ENCODE assay signal across 19 cellular contexts in genomic region chr6:161951139-161951538, GRCh38.
DNase-seq lines count a peak whose midpoint lies in the region; TF ChIP-seq lines count a peak whose summit lies in the region.
"Had no signal": no experiment of that assay in that cellular context is flagged by ENCODE, and none has a peak within 500 bp of the region (broad histone marks: within the 10 kb centered on the region; RNA-seq: fewer than 3 reads in every experiment).

No MANE protein-coding gene starts in this region.

- no peak overlapping the region for H2BK15ac ChIP-seq in mesendoderm (replicated peaks; ENCODE audit: low read depth)

- BruUV-seq in OCI-LY7 (replicated peaks; lab: Mats Ljungman, UMichigan), result no TSS peak

- H3K9me3 ChIP-seq in HUES48 (ENCODE audit: control insufficient read depth, insufficient read depth, low read length) (no peaks in the 10 kb centered on the region), transverse colon (no peaks in the 10 kb centered on the region), stomach (no peaks in the 10 kb centered on the region), OCI-LY7 (ENCODE audit: low read length) (no peaks in the 10 kb centered on the region)
- H3K9me3 ChIP-seq: Peyer's patch, SK-N-SH had no signal

- no peak overlapping the region for H3K4ac ChIP-seq in mesendoderm (ENCODE audit: low read depth, low read length)

- in situ Hi-C loops in transverse colon (cut with MboI; ENCODE audit: low pct_ligation_motif_present in 1 of 4, low pct_unique_long_range_greater_than_20kb in 1 of 4, low sequenced_read_pairs in 3 of 4), result no loop called here

- H3K79me1 ChIP-seq in mesendoderm (ENCODE audit: low read length), result no peaks in the 10 kb centered on the region

- no peak overlapping the region for H2AK5ac ChIP-seq in mesendoderm (ENCODE audit: low read length)

- DNase-seq in ELF-1 (ENCODE audit: low read depth, low spot score) (peak; percentile 37), globus pallidus (ENCODE audit: low spot score) (peak; percentile 1), mesendoderm (peak; percentile 68), transverse colon (no peak), stomach (no peak), OCI-LY7 (ENCODE audit: low spot score) (no peak)
- DNase-seq: ACHN; AML-193; CD4-positive, alpha-beta T cell; DMS53; H9; NCI-H1436; NCI-H2081; NCI-H510A treated with DMSO at 0.1 percent for 48 hours; Peyer's patch; SHP77; SK-N-SH had no signal

- POLR2A ChIA-PET in OCI-LY7 (lab: Charles Lee), result no interaction called here

- no peak overlapping the region for H3K56ac ChIP-seq in mesendoderm (ENCODE audit: low read length)

- H3K4me2 ChIP-seq in mesendoderm (ENCODE audit: low read length) (no peak overlapping the region), OCI-LY7 (ENCODE audit: low read length) (no peak overlapping the region)
- H3K4me2 ChIP-seq: KMS-11, SK-N-SH had no signal

- no peaks in the 10 kb centered on the region for H3K27me3 ChIP-seq in HUES48 (ENCODE audit: control insufficient read depth, insufficient read depth, low read length)
- no peaks in the 10 kb centered on the region for H3K27me3 ChIP-seq in mesendoderm (ENCODE audit: insufficient read depth, low read length, poor library complexity)
- H3K27me3 ChIP-seq in transverse colon, result no peaks in the 10 kb centered on the region
- H3K27me3 ChIP-seq in stomach, result no peaks in the 10 kb centered on the region
- H3K27me3 ChIP-seq: Peyer's patch had no signal

- CTCF ChIA-PET in OCI-LY7 (lab: Charles Lee; ENCODE audit: unreplicated experiment), result no interaction called here

- no peak overlapping the region for H4K8ac ChIP-seq in mesendoderm (ENCODE audit: low read depth, low read length)

- no peak overlapping the region for H3K9ac ChIP-seq in HUES48 (ENCODE audit: low read depth, low read length)
- H3K9ac ChIP-seq in mesendoderm (ENCODE audit: low read length), result no peak overlapping the region
- H3K9ac ChIP-seq: KMS-11, SK-N-SH had no signal

- no peaks in the 10 kb centered on the region for H4K20me1 ChIP-seq in OCI-LY7 (ENCODE audit: insufficient read depth, low read length)

- H3K23ac ChIP-seq in mesendoderm (ENCODE audit: low read length), result no peak overlapping the region

- H3K36me3 ChIP-seq in HUES48 (ENCODE audit: control insufficient read depth, insufficient read depth, low read length) (no peaks in the 10 kb centered on the region), mesendoderm (ENCODE audit: control insufficient read depth, insufficient read depth, low read length) (no peaks in the 10 kb centered on the region), transverse colon (no peaks in the 10 kb centered on the region), stomach (no peaks in the 10 kb centered on the region), OCI-LY7 (ENCODE audit: insufficient read depth, low read length) (no peaks in the 10 kb centered on the region)
- H3K36me3 ChIP-seq: Peyer's patch had no signal

- H3K9me2 ChIP-seq in OCI-LY7 (ENCODE audit: insufficient read depth, low read length), result no peaks in the 10 kb centered on the region
- H3K9me2 ChIP-seq: SK-N-SH had no signal

- no peak overlapping the region for H2BK5ac ChIP-seq in mesendoderm (ENCODE audit: low read length)

- H3K79me2 ChIP-seq in mesendoderm (ENCODE audit: control insufficient read depth, insufficient read depth, low read length) (no peaks in the 10 kb centered on the region), OCI-LY7 (ENCODE audit: insufficient read depth, low read depth, low read length) (no peaks in the 10 kb centered on the region)

- no peak for TF ChIP-seq EP300 in transverse colon (IDR thresholded peaks at IDR 0.05; ENCODE audit: low read depth)
- no peak for TF ChIP-seq EP300 in stomach (IDR thresholded peaks at IDR 0.05)

- no peak overlapping the region for H2BK120ac ChIP-seq in mesendoderm (ENCODE audit: low read depth, low read length)

- H3K4me3 ChIP-seq in HUES48 (ENCODE audit: low read depth, low read length), result no peak overlapping the region
- H3K4me3 ChIP-seq in mesendoderm (ENCODE audit: low read length), result no peak overlapping the region
- H3K4me3 ChIP-seq in transverse colon, result no peak overlapping the region
- H3K4me3 ChIP-seq in stomach, result no peak overlapping the region
- no peak overlapping the region for H3K4me3 ChIP-seq in OCI-LY7 (ENCODE audit: low read depth, low read length, poor library complexity, severe bottlenecking)
- H3K4me3 ChIP-seq: Peyer's patch had no signal

- no peak overlapping the region for H2AFZ ChIP-seq in OCI-LY7 (ENCODE audit: low read length)

- no CpG with 5 or more reads among the region's 1 CpG for WGBS in mesendoderm (ENCODE audit: extremely low coverage, insufficient coverage, low lambda C conversion rate)
- 70 to 80% methylated on average over 1 of the region's 1 CpG for WGBS in transverse colon (ENCODE audit: low coverage in 1 of 2), 2 donors
- 34 to 59% (median 44%) methylated on average over 1 of the region's 1 CpG for WGBS in stomach, 5 donors

- no peak overlapping the region for H3K18ac ChIP-seq in mesendoderm (ENCODE audit: low read length)

- H3K4me1 ChIP-seq in HUES48 (ENCODE audit: control insufficient read depth, insufficient read depth, low read length) (peaks cover 23% of the 10 kb centered on the region), mesendoderm (ENCODE audit: control insufficient read depth, low read depth, low read length) (no peaks in the 10 kb centered on the region), transverse colon (no peaks in the 10 kb centered on the region), stomach (peaks cover 0 to 15% (median 0%) of the 10 kb centered on the region in 4 donors), OCI-LY7 (ENCODE audit: insufficient read depth, low read length, poor library complexity, severe bottlenecking) (no peaks in the 10 kb centered on the region)
- H3K4me1 ChIP-seq: Peyer's patch had no signal

- TF ChIP-seq POLR2A in transverse colon (IDR thresholded peaks at IDR 0.05) (no peak), stomach (IDR thresholded peaks at IDR 0.05) (no peak)

- H4K5ac ChIP-seq in mesendoderm (ENCODE audit: low read length), result no peak overlapping the region

- no peak for TF ChIP-seq CTCF in transverse colon (IDR thresholded peaks at IDR 0.05)
- no peak for TF ChIP-seq CTCF in stomach (IDR thresholded peaks at IDR 0.05)
- no peak for TF ChIP-seq CTCF in OCI-LY7 (conservative IDR thresholded peaks at IDR 0.05; ENCODE audit: low read length)

- H3K27ac ChIP-seq in HUES48 (ENCODE audit: low read depth, low read length), result peak overlapping the region; percentile 11
- no peak overlapping the region for H3K27ac ChIP-seq in mesendoderm (ENCODE audit: low read depth, low read length)
- no peak overlapping the region for H3K27ac ChIP-seq in transverse colon
- no peak overlapping the region for H3K27ac ChIP-seq in stomach
- no peak overlapping the region for H3K27ac ChIP-seq in OCI-LY7 (ENCODE audit: low read depth, low read length, poor library complexity, severe bottlenecking)
- H3K27ac ChIP-seq: KMS-11, Peyer's patch had no signal

- intact Hi-C loops in transverse colon (cut with DNase I; ENCODE audit: low total_unique reads) (no loop called here), stomach (cut with DNase I; ENCODE audit: low total_unique reads) (no loop called here), OCI-LY7 (cut with micrococcal nuclease; ENCODE audit: unreplicated experiment) (no loop called here)

Comparison
In these comparisons a context has a peak if more than half of its experiments do, and no peak if none do; other contexts are left out.
1. DNase-seq: peak in ELF-1 (single experiment), globus pallidus (single experiment) and mesendoderm (single experiment); none in transverse colon (single experiment), stomach (single experiment) and OCI-LY7 (single experiment).